In genomic region chr1:155974208-155975165, GRCh38 we compare ENCODE assay signal across 1 cellular context.
TF ChIP-seq lines count a peak whose summit lies in the region.

No MANE protein-coding gene starts in this region.

TF ChIP-seq in GM23338, 12 proteins besides CTCF, POLR2A, EP300 and RAD21 (continued from another document):
- TF ChIP-seq ETS1 (IDR thresholded peaks at IDR 0.05) (no peak), STAT1 (IDR thresholded peaks at IDR 0.05; ENCODE audit: unreplicated experiment) (no peak), ZNF331 (CRISPR knock-in tag; IDR thresholded peaks at IDR 0.05; ENCODE audit: low read depth) (no peak), EZH2 (IDR thresholded peaks at IDR 0.05; ENCODE audit: low read depth, unreplicated experiment) (no peak), REST (IDR thresholded peaks at IDR 0.05; ENCODE audit: unreplicated experiment) (no peak)
